In genomic region chr3:161405087-161405486, GRCh38 we compare ENCODE assay signal across 10 cellular contexts. TPM values are rescaled to one million over a fixed set of nuclear protein-coding genes. Genes with fewer than 3 reads are reported as not detected.
"Had no signal": no experiment of that assay in that cellular context is flagged by ENCODE, and none has a peak within 500 bp of the region (broad histone marks: within the 10 kb centered on the region; RNA-seq: fewer than 3 reads in every experiment).

No MANE protein-coding gene starts in this region.

- H3K27ac ChIP-seq: GM23248 had no signal

- H3K36me3 ChIP-seq: HAP-1 had no signal

- H3K4me3 ChIP-seq: GM23248, GM23338, HAP-1 had no signal

- H3K4me1 ChIP-seq: HAP-1 had no signal

- H3K9me3 ChIP-seq: HAP-1 had no signal

- DNase-seq: GM23248, GOT3, H7, H9, HCEC 1CT, HFFc6 had no signal

- ATAC-seq: GM23338, HCT116 had no signal

RNA-seq across cellular contexts. Expression of gene SPTSSB, which starts 33.8 kb away (rescaled TPM):
- total RNA-seq: GM23248, H4, HFFc6 had no signal
